In genomic region chr17:77392376-77393273, GRCh38 we compare ENCODE assay signal across 8 cellular contexts.
DNase-seq lines count a peak whose midpoint lies in the region; ATAC-seq and TF ChIP-seq lines count a peak whose summit lies in the region.

No MANE protein-coding gene starts in this region.

- H3K27ac ChIP-seq in muscle layer of colon (ENCODE audit: low read depth, low read length), result peak overlapping the region; percentile 93

- H3K79me2 ChIP-seq in Loucy (ENCODE audit: insufficient read depth, low read length), result peaks cover 100% of the 10 kb centered on the region

- H3K27me3 ChIP-seq in Loucy (ENCODE audit: insufficient read depth, low read length, poor library complexity, severe bottlenecking), result no peaks in the 10 kb centered on the region
- H3K27me3 ChIP-seq in muscle layer of colon (ENCODE audit: control insufficient read depth in 1 of 2, insufficient read depth in 2 of 2, low read length in 2 of 2), result no peaks in the 10 kb centered on the region

- peaks cover 71% of the 10 kb centered on the region in 2 donors for H3K4me1 Mint-ChIP-seq in effector memory CD8-positive, alpha-beta T cell (ENCODE audit: low read depth in 2 of 2)

- H3K9me3 ChIP-seq in Loucy (ENCODE audit: insufficient read depth, low read depth, low read length) (no peaks in the 10 kb centered on the region), muscle layer of colon (ENCODE audit: low read length) (no peaks in the 10 kb centered on the region)

- H3K4me3 Mint-ChIP-seq in effector memory CD8-positive, alpha-beta T cell, result peak overlapping the region; percentile 33 to 70

- no peaks in the 10 kb centered on the region for H3K27me3 Mint-ChIP-seq in effector memory CD8-positive, alpha-beta T cell

- H4K20me1 ChIP-seq in Loucy (ENCODE audit: insufficient read depth, low read length, poor library complexity, severe bottlenecking), result peaks cover 38% of the 10 kb centered on the region

- no peak overlapping the region for H2AFZ ChIP-seq in Loucy (ENCODE audit: low read length)

- H3K4me2 ChIP-seq in Loucy (ENCODE audit: low read depth, low read length, poor library complexity, severe bottlenecking), result peak overlapping the region; percentile 83

- H3K36me3 Mint-ChIP-seq in effector memory CD8-positive, alpha-beta T cell (ENCODE audit: insufficient read depth), result peaks cover 29% of the 10 kb centered on the region

- H3F3A ChIP-seq in Loucy (ENCODE audit: low read depth), result no peaks in the 10 kb centered on the region

- peak overlapping the region; percentile 56 for H3K9ac ChIP-seq in Loucy (ENCODE audit: low read depth, low read length, poor library complexity, severe bottlenecking)
- peak overlapping the region; percentile 69 for H3K9ac ChIP-seq in muscle layer of colon (ENCODE audit: low read length)

- H3K4me1 ChIP-seq in Loucy (ENCODE audit: insufficient read depth, low read length, poor library complexity, severe bottlenecking) (peaks cover 70% of the 10 kb centered on the region), muscle layer of colon (ENCODE audit: insufficient read depth, low read length) (peaks cover 88% of the 10 kb centered on the region)

- no peak for TF ChIP-seq CTCF in Loucy (conservative IDR thresholded peaks at IDR 0.05; ENCODE audit: low read length)

- H3K36me3 ChIP-seq in Loucy (ENCODE audit: insufficient read depth, low read length) (peaks cover 12% of the 10 kb centered on the region; the same call in 1 of the 2 replicates), muscle layer of colon (ENCODE audit: insufficient read depth, low read length) (no peaks in the 10 kb centered on the region)

- H3K27ac Mint-ChIP-seq in effector memory CD8-positive, alpha-beta T cell, result peak overlapping the region; percentile 82 to 85

- H3K9me3 Mint-ChIP-seq in effector memory CD8-positive, alpha-beta T cell, result no peaks in the 10 kb centered on the region

- peak overlapping the region; percentile 43 for H3K4me3 ChIP-seq in Loucy (ENCODE audit: low read length, poor library complexity, severe bottlenecking)
- peak overlapping the region; percentile 8 to 19 for H3K4me3 ChIP-seq in muscle layer of colon (ENCODE audit: low read depth in 1 of 2, low read length in 2 of 2)

- DNase-seq in AG20443 (ENCODE audit: low spot score) (peak; percentile 47), NCI-H2029 (lab: John Stamatoyannopoulos, UW) (no peak)
- DNase-seq in effector memory CD8-positive, alpha-beta T cell, result no peak

- no peaks in the 10 kb centered on the region for H3K9me2 ChIP-seq in Loucy (replicated peaks; ENCODE audit: low read depth, low read length)

- ATAC-seq in effector memory CD8-positive, alpha-beta T cell (replicated peaks), result no peak
- ATAC-seq in HG02623 (IDR thresholded peaks at IDR 0.05; ENCODE audit: unreplicated experiment) (no peak), HG02885 (IDR thresholded peaks at IDR 0.05; ENCODE audit: poor library complexity, unreplicated experiment) (no peak), GM18861 (IDR thresholded peaks at IDR 0.05; ENCODE audit: unreplicated experiment) (no peak)
